Comparison of ENCODE assay signal across 16 cellular contexts in genomic region chr2:150788741-150789140, GRCh38.
DNase-seq lines count a peak whose midpoint lies in the region; ATAC-seq, FAIRE-seq and TF ChIP-seq lines count a peak whose summit lies in the region.
"Had no signal": no experiment of that assay in that cellular context is flagged by ENCODE, and none has a peak within 500 bp of the region (broad histone marks: within the 10 kb centered on the region; RNA-seq: fewer than 3 reads in every experiment).

No MANE protein-coding gene starts in this region.

- H2AK5ac ChIP-seq in IMR-90 (ENCODE audit: low read depth, low read length), result no peak overlapping the region

- H3K9ac ChIP-seq in GM23248 (no peak overlapping the region), IMR-90 (ENCODE audit: low read depth, low read length) (no peak overlapping the region)
- H3K9ac ChIP-seq: KMS-11 had no signal

- H2BK20ac ChIP-seq in IMR-90 (ENCODE audit: low read depth, low read length), result no peak overlapping the region

- H3K4me2 ChIP-seq in GM23248 (ENCODE audit: unreplicated experiment), result no peak overlapping the region
- no peak overlapping the region; the same call in 1 of the 2 replicates for H3K4me2 ChIP-seq in IMR-90 (ENCODE audit: low read depth, low read length)
- H3K4me2 ChIP-seq: A549, KMS-11 had no signal

- H2AFZ ChIP-seq in GM23248 (no peak overlapping the region), IMR-90 (replicated peaks; ENCODE audit: low read length, poor library complexity) (no peak overlapping the region)

- no peaks in the 10 kb centered on the region for H3K9me1 ChIP-seq in IMR-90 (ENCODE audit: insufficient read depth, low read length)

- H4K20me1 ChIP-seq in GM23248 (ENCODE audit: insufficient read depth) (no peaks in the 10 kb centered on the region), IMR-90 (ENCODE audit: insufficient read depth, low read length) (no peaks in the 10 kb centered on the region)

- no peak overlapping the region for H2BK5ac ChIP-seq in IMR-90 (ENCODE audit: low read depth, low read length, poor library complexity, severe bottlenecking)

- H3K9me2 ChIP-seq in GM23248 (ENCODE audit: insufficient read depth), result no peaks in the 10 kb centered on the region

- TF ChIP-seq RAD21 in IMR-90 (IDR thresholded peaks at IDR 0.05; ENCODE audit: low read length), result no peak

- BruUV-seq in IMR-90 (replicated peaks; lab: Mats Ljungman, UMichigan), result no TSS peak

- no peak for TF ChIP-seq POLR2A in IMR-90 (IDR thresholded peaks at IDR 0.05; ENCODE audit: low read depth, low read length)

- no peak overlapping the region for H2BK120ac ChIP-seq in IMR-90 (ENCODE audit: low read depth, low read length)

- H4K5ac ChIP-seq in IMR-90 (ENCODE audit: low read depth, low read length), result no peak overlapping the region

- H3K9me3 ChIP-seq in GM23248 (ENCODE audit: low read depth), result no peaks in the 10 kb centered on the region
- peaks cover 6% of the 10 kb centered on the region for H3K9me3 ChIP-seq in IMR-90 (ENCODE audit: control insufficient read depth, insufficient read depth, low read length)

- peak; percentile 75 for ATAC-seq in IMR-90 (ENCODE audit: low read depth)
- ATAC-seq: A549, HepG2 had no signal

- intact Hi-C loops in IMR-90 (cut with micrococcal nuclease), result loop anchor here (5.0 to 10.0 kb wide), 3 partner anchors 164 to 449 kb away; partner anchors contain the start of gene RND3

- no peak overlapping the region for H4K8ac ChIP-seq in IMR-90 (ENCODE audit: low read depth in 2 of 2, low read length in 2 of 2)

- no peak overlapping the region for H3K27ac ChIP-seq in GM23248
- no peak overlapping the region for H3K27ac ChIP-seq in IMR-90 (ENCODE audit: insufficient read depth, low read length)
- H3K27ac ChIP-seq: A549, KMS-11 had no signal

- H3K14ac ChIP-seq in IMR-90 (replicated peaks; ENCODE audit: low read depth, low read length), result no peak overlapping the region

- H3K4me3 ChIP-seq in BJ (ENCODE audit: low read depth, low read length) (no peak overlapping the region), GM23248 (no peak overlapping the region), IMR-90 (ENCODE audit: insufficient read depth, low read depth, low read length) (no peak overlapping the region)
- H3K4me3 ChIP-seq: A549, HAP-1 had no signal

- no peak overlapping the region for H4K91ac ChIP-seq in IMR-90 (ENCODE audit: insufficient read depth, low read depth, low read length)

- in situ Hi-C loops in GM23248 (cut with MboI) (no loop called here), IMR-90 (cut with MboI; ENCODE audit: low sequenced_read_pairs) (no loop called here)

- H3K56ac ChIP-seq in IMR-90 (ENCODE audit: extremely low read depth, insufficient read depth, low read length), result no peak overlapping the region

- CTCF ChIA-PET in BJ (lab: Yijun Ruan, JAX) (no interaction called here), IMR-90 (lab: Yijun Ruan, JAX) (interaction anchor here (1.0 to 1.4 kb wide), 2 partner anchors 9 to 86 kb away, joined by 3 read pairs; no protein-coding TSS in a partner anchor)

- no peaks in the 10 kb centered on the region for H3F3A ChIP-seq in GM23248 (ENCODE audit: insufficient read depth)

- H3K18ac ChIP-seq in IMR-90 (ENCODE audit: low read depth, low read length), result no peak overlapping the region

- H3K4me1 ChIP-seq in GM23248 (ENCODE audit: insufficient read depth) (peaks cover 4% of the 10 kb centered on the region; the same call in 1 of the 2 replicates), IMR-90 (ENCODE audit: control insufficient read depth, insufficient read depth, low read length) (peaks cover 3% of the 10 kb centered on the region; the same call in 1 of the 2 replicates)
- H3K4me1 ChIP-seq: A549, HAP-1 had no signal

- no peaks in the 10 kb centered on the region for H3K27me3 ChIP-seq in BJ (ENCODE audit: control insufficient read depth, insufficient read depth, low read length)
- no peaks in the 10 kb centered on the region for H3K27me3 ChIP-seq in GM23248 (replicated peaks; ENCODE audit: insufficient read depth)
- H3K27me3 ChIP-seq in IMR-90 (ENCODE audit: control insufficient read depth, insufficient read depth, low read length), result no peaks in the 10 kb centered on the region

- POLR2A ChIA-PET in BJ (lab: Charles Lee), result interaction anchor here (1.0 kb wide), 1 partner anchor 169 kb away, joined by 4 read pairs; no protein-coding TSS in a partner anchor
- POLR2A ChIA-PET in IMR-90 (lab: Charles Lee; ENCODE audit: unreplicated experiment), result no interaction called here

- dilution Hi-C loops in IMR-90 (cut with HindIII; ENCODE audit: low sequenced_read_pairs, unreplicated experiment), result no loop called here

- no peak overlapping the region for H3K23ac ChIP-seq in IMR-90 (ENCODE audit: low read depth, low read length)

- H2AK9ac ChIP-seq in IMR-90 (replicated peaks; ENCODE audit: low read depth, low read length, poor library complexity), result no peak overlapping the region

- no peaks in the 10 kb centered on the region for H3K79me2 ChIP-seq in GM23248 (ENCODE audit: insufficient read depth)

- TF ChIP-seq CTCF in BJ (IDR thresholded peaks at IDR 0.05; ENCODE audit: insufficient read depth, low read depth, low read length) (no peak), IMR-90 (conservative IDR thresholded peaks at IDR 0.05; ENCODE audit: low read depth, low read length) (no peak), D721Med (IDR thresholded peaks at IDR 0.05; ENCODE audit: insufficient read depth, missing control alignments) (no peak)

- no peaks in the 10 kb centered on the region for H3K79me1 ChIP-seq in IMR-90 (ENCODE audit: low read depth in 1 of 2, low read length in 2 of 2)

- DNase-seq in BJ (ENCODE audit: low read depth) (peak; percentile 61), GM23248 (peak; percentile 10), IMR-90 (peak; percentile 43), SKM-1 treated with dmso at 0.1 percent for 144 hours (lab: John Stamatoyannopoulos, UW; ENCODE audit: unreplicated experiment) (no peak), NCI-H526 (lab: John Stamatoyannopoulos, UW) (no peak), D721Med (ENCODE audit: insufficient read length, low spot score) (no peak), KG1 (lab: John Stamatoyannopoulos, UW) (no peak)
- DNase-seq: C1 segment of cervical spinal cord; CD4-positive, CD25-positive, alpha-beta regulatory T cell; CD8-positive, alpha-beta memory T cell; COR-L47; GF-D8 had no signal

- H3K36me3 ChIP-seq in BJ (ENCODE audit: control insufficient read depth, insufficient read depth, low read length) (no peaks in the 10 kb centered on the region), GM23248 (ENCODE audit: low read depth) (no peaks in the 10 kb centered on the region), IMR-90 (ENCODE audit: control insufficient read depth, insufficient read depth, low read length) (no peaks in the 10 kb centered on the region)
- H3K36me3 ChIP-seq: HAP-1 had no signal

- no peak for FAIRE-seq in D721Med (lab: Jason Lieb, UNC)
- FAIRE-seq: A549, HepG2 had no signal

- H3K4ac ChIP-seq in IMR-90 (ENCODE audit: low read depth, low read length), result no peak overlapping the region

- no peak overlapping the region for H2BK15ac ChIP-seq in IMR-90 (ENCODE audit: low read depth, low read length)

- WGBS in GM23248 (ENCODE audit: low coverage in 1 of 2, low lambda C conversion rate in 2 of 2, missing lambda C conversion rate in 2 of 2), 2 experiments, result 39 to 52% methylated on average over 2 of the region's 2 CpGs
- WGBS in IMR-90 (ENCODE audit: extremely low coverage in 2 of 2, insufficient read length in 1 of 2), 2 experiments, result no CpG with 5 or more reads among the region's 2 CpGs

TF ChIP-seq in IMR-90, 13 proteins besides CTCF, POLR2A, EP300 and RAD21:
- TF ChIP-seq CHD1 (IDR thresholded peaks at IDR 0.05; ENCODE audit: low read depth, low read length) (no peak), FOS (IDR thresholded peaks at IDR 0.05; ENCODE audit: low read depth, low read length) (no peak), USF2 (IDR thresholded peaks at IDR 0.05; ENCODE audit: low read depth, low read length) (no peak), MAZ (IDR thresholded peaks at IDR 0.05; ENCODE audit: borderline replicate concordance, low read depth, low read length) (no peak), CEBPB (IDR thresholded peaks at IDR 0.05; ENCODE audit: low read depth, low read length) (no peak), MAFK (IDR thresholded peaks at IDR 0.05; ENCODE audit: low read depth, low read length) (no peak), SMC3 (IDR thresholded peaks at IDR 0.05; ENCODE audit: low read depth, low read length) (no peak), RCOR1 (IDR thresholded peaks at IDR 0.05; ENCODE audit: insufficient replicate concordance, low read length) (no peak), NFE2L2 (IDR thresholded peaks at IDR 0.05; ENCODE audit: low read depth, low read length) (no peak), RFX5 (IDR thresholded peaks at IDR 0.05; ENCODE audit: low read depth, low read length) (no peak), ELK1 (IDR thresholded peaks at IDR 0.05; ENCODE audit: borderline replicate concordance, low read depth, low read length) (no peak), BHLHE40 (IDR thresholded peaks at IDR 0.05; ENCODE audit: low read depth, low read length) (no peak), MXI1 (IDR thresholded peaks at IDR 0.05; ENCODE audit: borderline replicate concordance, low read depth, low read length) (no peak)

Comparison
In these comparisons a context has a peak if more than half of its experiments do, and no peak if none do; other contexts are left out.
1. DNase-seq: peak in BJ (single experiment), GM23248 (single experiment) and IMR-90 (single experiment); none in SKM-1 treated with dmso at 0.1 percent for 144 hours (single experiment), NCI-H526 (0 of 2), D721Med (single experiment) and KG1 (single experiment).